28 cellular contexts compared by ENCODE assay signal in genomic region chr3:56937580-56937979, GRCh38.
"Had no signal": no experiment of that assay in that cellular context is flagged by ENCODE, and none has a peak within 500 bp of the region (broad histone marks: within the 10 kb centered on the region; RNA-seq: fewer than 3 reads in every experiment).

No MANE protein-coding gene starts in this region.

- DNase-seq: colonic mucosa; effector CD8-positive, alpha-beta T cell; endodermal cell; foreskin keratinocyte; glutamatergic neuron; heart right ventricle; hippocampal formation; left colon; left ventricle myocardium superior; lower lobe of right lung; natural killer cell; right lobe of liver; small intestine; stimulated activated CD4-positive, alpha-beta T cell treated with anti-CD3 and anti-CD28 coated beads, Interleukin-15, amount 100 ng/mL, for 24 hours; stimulated activated CD4-positive, alpha-beta T cell treated with anti-CD3 and anti-CD28 coated beads, Interleukin-2, amount 100 ng/mL, for 48 hours; stimulated activated naive B cell treated with anti-CD40 and anti-IgM and Interleukin-4, amounts not matched to agents 10 μg/mL and 1 μg/mL and 100 μg/mL, for 72 hours; upper lobe of left lung had no signal

- ATAC-seq: foreskin keratinocyte; gastroesophageal sphincter; heart right ventricle; left colon; left ventricle myocardium superior; lower lobe of right lung; natural killer cell; right lobe of liver; stimulated activated naive B cell treated with anti-CD40 and anti-IgM and Interleukin-4, amounts not matched to agents 10 μg/mL and 1 μg/mL and 100 μg/mL, for 72 hours had no signal

- H2AFZ ChIP-seq: neural progenitor cell, parathyroid adenoma had no signal

- H3K27me3 ChIP-seq: colonic mucosa, esophagus muscularis mucosa, foreskin keratinocyte, gastroesophageal sphincter, heart right ventricle, neural progenitor cell, right lobe of liver, tibial nerve, upper lobe of left lung had no signal

- H3K36me3 ChIP-seq: colonic mucosa, esophagus muscularis mucosa, heart right ventricle, lower lobe of right lung, neural progenitor cell, right lobe of liver, thoracic aorta, tibial nerve, upper lobe of left lung had no signal

- H3K27ac Mint-ChIP-seq: dendritic cell treated with granulocyte-macrophage colony-stimulating factor and Interleukin-4, amounts not matched to agents 40 ng/mL and 50 ng/mL, for 4 days; endodermal cell; natural killer cell; neural progenitor cell; progenitor cell of endocrine pancreas; stimulated activated naive B cell treated with anti-CD40 and anti-IgM and Interleukin-4, amounts not matched to agents 10 μg/mL and 1 μg/mL and 100 μg/mL, for 72 hours; stimulated activated naive CD8-positive, alpha-beta T cell treated with anti-CD3 and anti-CD28 coated beads, Interleukin-15, Interleukin-2, amounts not matched to agents 100 ng/mL and 50 ng/mL, for 24 hours had no signal

- H3K9me3 ChIP-seq: colonic mucosa, esophagus muscularis mucosa, gastroesophageal sphincter, lower lobe of right lung, right lobe of liver, thoracic aorta, upper lobe of left lung had no signal

- H3K4me3 ChIP-seq: colonic mucosa, esophagus muscularis mucosa, gastroesophageal sphincter, heart right ventricle, lower lobe of right lung, neural progenitor cell, right lobe of liver, thoracic aorta, tibial nerve, upper lobe of left lung had no signal

- H3K27me3 Mint-ChIP-seq: progenitor cell of endocrine pancreas; stimulated activated naive CD8-positive, alpha-beta T cell treated with anti-CD3 and anti-CD28 coated beads, Interleukin-15, Interleukin-2, amounts not matched to agents 100 ng/mL and 50 ng/mL, for 24 hours had no signal

- H3K4me1 ChIP-seq: colonic mucosa, esophagus muscularis mucosa, foreskin keratinocyte, gastroesophageal sphincter, heart right ventricle, neural progenitor cell, parathyroid adenoma, right lobe of liver, tibial nerve had no signal

- H3K4me3 Mint-ChIP-seq: dendritic cell treated with granulocyte-macrophage colony-stimulating factor and Interleukin-4, amounts not matched to agents 40 ng/mL and 50 ng/mL, for 4 days; endodermal cell; natural killer cell; neural progenitor cell; stimulated activated naive B cell treated with anti-CD40 and anti-IgM and Interleukin-4, amounts not matched to agents 10 μg/mL and 1 μg/mL and 100 μg/mL, for 72 hours; stimulated activated naive CD8-positive, alpha-beta T cell treated with anti-CD3 and anti-CD28 coated beads, Interleukin-15, Interleukin-2, amounts not matched to agents 100 ng/mL and 50 ng/mL, for 24 hours had no signal

- H3K4me2 ChIP-seq: neural progenitor cell had no signal

- H3K9ac ChIP-seq: neural progenitor cell, parathyroid adenoma had no signal

- H3K27ac ChIP-seq: colonic mucosa, esophagus muscularis mucosa, foreskin keratinocyte, gastroesophageal sphincter, heart right ventricle, lower lobe of right lung, neural progenitor cell, parathyroid adenoma, right lobe of liver, thoracic aorta, tibial nerve, upper lobe of left lung had no signal

- FAIRE-seq: islet of Langerhans, small intestine, urothelium cell line had no signal

- H3K4me1 Mint-ChIP-seq: endodermal cell, natural killer cell had no signal
